In genomic region chr2:788227-789032, GRCh38 we compare ENCODE assay signal across 26 cellular contexts.
DNase-seq lines count a peak whose midpoint lies in the region; ATAC-seq, FAIRE-seq and TF ChIP-seq lines count a peak whose summit lies in the region.
"Had no signal": no experiment of that assay in that cellular context is flagged by ENCODE, and none has a peak within 500 bp of the region (broad histone marks: within the 10 kb centered on the region; RNA-seq: fewer than 3 reads in every experiment).

No MANE protein-coding gene starts in this region.

- H3K4me1 ChIP-seq in prostate gland (replicated peaks) = no peaks in the 10 kb centered on the region
- H3K4me1 ChIP-seq: A549; BE2C; BLaER1 treated with 17β-estradiol and CSF1 and Interleukin-3, amounts not matched to agents 10 nM and 100 nM; HAP-1 had no signal

- peaks cover 11% of the 10 kb centered on the region for H3K27me3 Mint-ChIP-seq in nephron progenitor cell (ENCODE audit: low read depth, poor library complexity)

- H3K4me1 Mint-ChIP-seq in nephron progenitor cell = peaks cover 7% of the 10 kb centered on the region
- H3K4me1 Mint-ChIP-seq: CD4-positive, alpha-beta memory T cell had no signal

- H3K27ac Mint-ChIP-seq in nephron progenitor cell = peak overlapping the region; percentile 26
- H3K27ac Mint-ChIP-seq: HFFc6 had no signal

- H3K27me3 ChIP-seq in bronchial epithelial cell (ENCODE audit: control insufficient read depth, insufficient read depth, low read length) (no peaks in the 10 kb centered on the region), prostate gland (replicated peaks; ENCODE audit: insufficient read depth) (no peaks in the 10 kb centered on the region)
- H3K27me3 ChIP-seq: BE2C; BLaER1 treated with 17β-estradiol and CSF1 and Interleukin-3, amounts not matched to agents 10 nM and 100 nM had no signal

- intact Hi-C loops in prostate gland (cut with DNase I) = no loop called here

- H3K4me3 Mint-ChIP-seq in nephron progenitor cell = no peak overlapping the region
- H3K4me3 Mint-ChIP-seq: CD4-positive, alpha-beta memory T cell; HFFc6 had no signal

- H3K36me3 ChIP-seq in bronchial epithelial cell (ENCODE audit: control insufficient read depth, insufficient read depth, low read length) = no peaks in the 10 kb centered on the region
- no peaks in the 10 kb centered on the region for H3K36me3 ChIP-seq in prostate gland
- H3K36me3 ChIP-seq: BE2C, HAP-1 had no signal

- H3K4me3 ChIP-seq in bronchial epithelial cell (ENCODE audit: low read depth, low read length) = no peak overlapping the region
- no peak overlapping the region for H3K4me3 ChIP-seq in prostate gland
- H3K4me3 ChIP-seq: A549; BLaER1 treated with 17β-estradiol and CSF1 and Interleukin-3, amounts not matched to agents 10 nM and 100 nM; HAP-1 had no signal

- TF ChIP-seq POLR2A in prostate gland (IDR thresholded peaks at IDR 0.05) = no peak

- peak; percentile 90 for FAIRE-seq in bronchial epithelial cell (lab: Jason Lieb, UNC)
- FAIRE-seq: A549, GM12891, GM18507, H54 had no signal

- no peak overlapping the region for H3K27ac ChIP-seq in prostate gland
- H3K27ac ChIP-seq: A549; BLaER1 treated with 17β-estradiol and CSF1 and Interleukin-3, amounts not matched to agents 10 nM and 100 nM had no signal

- no peaks in the 10 kb centered on the region for H3K9me3 ChIP-seq in prostate gland
- H3K9me3 ChIP-seq: A549, BE2C, HAP-1 had no signal

- peak; percentile 39 for DNase-seq in activated effector memory CD4-positive, alpha-beta T cell treated with anti-CD3 and anti-CD28 coated beads, Interleukin-2, amount 50 U/mL, for 16 hours
- DNase-seq in activated effector memory CD4-positive, alpha-beta T cell treated with Interleukin-2 at 50 U/mL for 16 hours = no peak
- DNase-seq in bronchial epithelial cell (ENCODE audit: low read depth) = no peak
- no peak for DNase-seq in nephron progenitor cell
- DNase-seq in prostate gland (ENCODE audit: low spot score) = peak; percentile 3
- no peak for DNase-seq in C1 segment of cervical spinal cord (lab: John Stamatoyannopoulos, UW)
- DNase-seq: 8988T; ACHN; AML-193; BE2C; Calu3; CD4-positive, alpha-beta memory T cell; COR-L47; DMS53; DMS79 treated with DMSO at 0.1 percent for 48 hours; GF-D8; GOT3; HFFc6 had no signal

- TF ChIP-seq CTCF in bronchial epithelial cell (IDR thresholded peaks at IDR 0.05; ENCODE audit: insufficient read depth, low read length, severe bottlenecking) (no peak), nephron progenitor cell (IDR thresholded peaks at IDR 0.05) (no peak), prostate gland (IDR thresholded peaks at IDR 0.05) (no peak)

- ATAC-seq in HG02970 (IDR thresholded peaks at IDR 0.05; ENCODE audit: low FRiP score, unreplicated experiment) (no peak), HG03175 (IDR thresholded peaks at IDR 0.05; ENCODE audit: unreplicated experiment) (no peak)
- ATAC-seq: A549 had no signal

- WGBS in prostate gland = 95% methylated on average over 17 of the region's 17 CpGs

- H3K9me3 Mint-ChIP-seq in nephron progenitor cell = peaks cover 23% of the 10 kb centered on the region

- peaks cover 5% of the 10 kb centered on the region for H3K36me3 Mint-ChIP-seq in nephron progenitor cell (ENCODE audit: low read depth)
- H3K36me3 Mint-ChIP-seq: CD4-positive, alpha-beta memory T cell had no signal

Comparison
In these comparisons a context has a peak if more than half of its experiments do, and no peak if none do; other contexts are left out.
1. DNase-seq: peak in activated effector memory CD4-positive, alpha-beta T cell treated with anti-CD3 and anti-CD28 coated beads, Interleukin-2, amount 50 U/mL, for 16 hours (single experiment) and prostate gland (single experiment); none in activated effector memory CD4-positive, alpha-beta T cell treated with Interleukin-2 at 50 U/mL for 16 hours (single experiment), bronchial epithelial cell (single experiment), nephron progenitor cell (single experiment) and C1 segment of cervical spinal cord (0 of 14).